ENCODE assay signal across 12 cellular contexts in the genomic region with DNA sequence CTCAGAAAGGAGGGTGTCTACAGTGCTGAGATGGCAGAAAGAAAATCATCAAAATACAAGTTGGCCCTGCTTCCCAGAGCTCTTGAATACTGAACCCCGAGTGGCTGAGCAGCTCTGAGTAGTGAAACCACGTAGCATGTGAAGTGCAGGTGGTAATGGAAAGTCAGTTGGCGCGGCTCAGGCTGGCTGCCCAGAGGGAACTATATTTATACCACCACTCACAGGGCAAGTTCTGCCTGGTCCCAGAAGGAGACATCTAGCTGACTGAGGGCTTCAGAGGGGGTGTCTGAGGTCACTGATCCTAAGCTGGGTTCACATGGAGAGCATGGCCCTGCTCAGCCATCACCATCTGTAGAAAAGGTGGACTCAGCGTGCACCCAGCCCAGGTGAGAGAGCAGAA.
DNase-seq lines count a peak whose midpoint lies in the region; ATAC-seq and TF ChIP-seq lines count a peak whose summit lies in the region.
"Had no signal": no experiment of that assay in that cellular context is flagged by ENCODE, and none has a peak within 500 bp of the region (broad histone marks: within the 10 kb centered on the region; RNA-seq: fewer than 3 reads in every experiment).

No MANE protein-coding gene starts in this region.

- no peak overlapping the region for H3K4me3 ChIP-seq in transverse colon
- H3K4me3 ChIP-seq: SJSA1 had no signal

- H3K9me3 ChIP-seq in transverse colon = no peaks in the 10 kb centered on the region
- H3K9me3 ChIP-seq: SJSA1 had no signal

- in situ Hi-C loops in transverse colon (cut with MboI; ENCODE audit: low pct_ligation_motif_present in 1 of 4, low pct_unique_long_range_greater_than_20kb in 1 of 4, low sequenced_read_pairs in 3 of 4) = no loop called here

- no peak for TF ChIP-seq CTCF in transverse colon (IDR thresholded peaks at IDR 0.05)

- peaks cover 0 to under 1% of the 10 kb centered on the region in 2 donors for H3K9me3 Mint-ChIP-seq in stimulated activated naive B cell treated with anti-CD40 and anti-IgM and Interleukin-4, amounts not matched to agents 10 μg/mL and 1 μg/mL and 100 μg/mL, for 72 hours
- H3K9me3 Mint-ChIP-seq: activated T-helper 2 cell treated with anti-CD3 and anti-CD28 coated beads, Interferon-gamma antibody, Interleukin-2, Interleukin-4, amounts not matched to agents 10 μg/mL and 5 μg/mL and 100 μg/mL, durations not matched to agents 14 hours and 24 hours and 36 hours had no signal

- H3K27me3 Mint-ChIP-seq in stimulated activated naive B cell treated with anti-CD40 and anti-IgM and Interleukin-4, amounts not matched to agents 10 μg/mL and 1 μg/mL and 100 μg/mL, for 72 hours = no peaks in the 10 kb centered on the region

- ATAC-seq in GM19438 (IDR thresholded peaks at IDR 0.05; ENCODE audit: low read depth, unreplicated experiment) = peak; percentile 82
- peak; percentile 72 for ATAC-seq in HG02840 (IDR thresholded peaks at IDR 0.05; ENCODE audit: low FRiP score, unreplicated experiment)
- ATAC-seq in HG03558 (IDR thresholded peaks at IDR 0.05; ENCODE audit: extremely low read depth, unreplicated experiment) = peak; percentile 63
- peak; percentile 87 to 89 for ATAC-seq in stimulated activated naive B cell treated with anti-CD40 and anti-IgM and Interleukin-4, amounts not matched to agents 10 μg/mL and 1 μg/mL and 100 μg/mL, for 72 hours (replicated peaks)
- ATAC-seq: stimulated activated naive CD8-positive, alpha-beta T cell treated with anti-CD3 and anti-CD28 coated beads, Interleukin-15, amount 100 ng/mL, for 72 hours had no signal

- TF ChIP-seq POLR2A in transverse colon (IDR thresholded peaks at IDR 0.05) = no peak

- 82% methylated on average over 5 of the region's 5 CpGs; no CpG with 5 or more reads in 1 of the 2 donors for WGBS in transverse colon (ENCODE audit: low coverage in 1 of 2), 2 donors

- DNase-seq in stimulated activated naive B cell treated with anti-CD40 and anti-IgM and Interleukin-4, amounts not matched to agents 10 μg/mL and 1 μg/mL and 100 μg/mL, for 72 hours = peak; percentile 21
- DNase-seq in transverse colon = no peak
- no peak for DNase-seq in COLO829 (ENCODE audit: low spot score)
- no peak for DNase-seq in activated CD8-positive, alpha-beta memory T cell treated with anti-CD3 and anti-CD28 coated beads for 24 hours
- DNase-seq: cerebellar nuclear complex; NCI-H226; stimulated activated naive CD8-positive, alpha-beta T cell treated with anti-CD3 and anti-CD28 coated beads, Interleukin-15, amount 100 ng/mL, for 72 hours had no signal

- no peaks in the 10 kb centered on the region for H3K4me1 ChIP-seq in transverse colon
- H3K4me1 ChIP-seq: SJSA1 had no signal

- no peak for TF ChIP-seq EP300 in transverse colon (IDR thresholded peaks at IDR 0.05; ENCODE audit: low read depth)

- intact Hi-C loops in transverse colon (cut with DNase I; ENCODE audit: low total_unique reads) = no loop called here

- no peak overlapping the region for H3K27ac ChIP-seq in transverse colon
- H3K27ac ChIP-seq: SJSA1 had no signal

- H3K4me1 Mint-ChIP-seq in stimulated activated naive B cell treated with anti-CD40 and anti-IgM and Interleukin-4, amounts not matched to agents 10 μg/mL and 1 μg/mL and 100 μg/mL, for 72 hours = peaks cover 6 to 9% of the 10 kb centered on the region in 2 donors

- no peaks in the 10 kb centered on the region for H3K27me3 ChIP-seq in transverse colon
- H3K27me3 ChIP-seq: SJSA1 had no signal

- no peak overlapping the region for H3K27ac Mint-ChIP-seq in stimulated activated naive B cell treated with anti-CD40 and anti-IgM and Interleukin-4, amounts not matched to agents 10 μg/mL and 1 μg/mL and 100 μg/mL, for 72 hours
- H3K27ac Mint-ChIP-seq: activated T-helper 2 cell treated with anti-CD3 and anti-CD28 coated beads, Interferon-gamma antibody, Interleukin-2, Interleukin-4, amounts not matched to agents 10 μg/mL and 5 μg/mL and 100 μg/mL, durations not matched to agents 14 hours and 24 hours and 36 hours; stimulated activated naive CD8-positive, alpha-beta T cell treated with anti-CD3 and anti-CD28 coated beads, Interleukin-15, amount 100 ng/mL, for 72 hours had no signal

- H3K36me3 Mint-ChIP-seq in stimulated activated naive B cell treated with anti-CD40 and anti-IgM and Interleukin-4, amounts not matched to agents 10 μg/mL and 1 μg/mL and 100 μg/mL, for 72 hours = no peaks in the 10 kb centered on the region

- no peaks in the 10 kb centered on the region for H3K36me3 ChIP-seq in transverse colon
- H3K36me3 ChIP-seq: SJSA1 had no signal

- H3K4me3 Mint-ChIP-seq in stimulated activated naive B cell treated with anti-CD40 and anti-IgM and Interleukin-4, amounts not matched to agents 10 μg/mL and 1 μg/mL and 100 μg/mL, for 72 hours = no peak overlapping the region
- H3K4me3 Mint-ChIP-seq: stimulated activated naive CD8-positive, alpha-beta T cell treated with anti-CD3 and anti-CD28 coated beads, Interleukin-15, amount 100 ng/mL, for 72 hours had no signal
